Comparison of ENCODE assay signal across 16 cellular contexts in the genomic region with DNA sequence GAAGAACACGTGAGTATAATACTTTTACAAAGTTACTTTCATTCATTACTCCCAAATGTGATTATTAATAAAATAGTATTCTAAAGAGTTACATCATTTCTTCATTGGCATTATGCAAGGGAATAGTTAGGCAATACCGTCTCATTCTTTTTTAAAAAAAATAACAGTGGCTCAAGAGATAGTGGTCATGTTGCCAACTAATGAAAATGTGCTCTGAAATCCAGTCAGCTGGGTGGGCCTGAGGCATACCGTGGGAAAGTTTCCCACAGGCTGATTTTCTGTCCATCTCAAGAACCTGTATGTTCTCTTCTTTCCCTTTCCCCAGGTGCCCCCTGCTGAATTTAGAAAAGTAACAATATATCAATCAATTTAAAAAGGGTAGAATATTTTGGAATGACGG. TPM values are rescaled to one million over a fixed set of nuclear protein-coding genes. Genes with fewer than 3 reads are reported as not detected.
DNase-seq lines count a peak whose midpoint lies in the region; ATAC-seq, FAIRE-seq and TF ChIP-seq lines count a peak whose summit lies in the region.
"Had no signal": no experiment of that assay in that cellular context is flagged by ENCODE, and none has a peak within 500 bp of the region (broad histone marks: within the 10 kb centered on the region; RNA-seq: fewer than 3 reads in every experiment).

No MANE protein-coding gene starts in this region.

- peaks cover 16% of the 10 kb centered on the region; the same call in 1 of the 2 replicates for H3K4me1 Mint-ChIP-seq in HFFc6 (ENCODE audit: low read depth)

- H3K27me3 ChIP-seq in bronchial epithelial cell (ENCODE audit: control insufficient read depth, insufficient read depth, low read length) (no peaks in the 10 kb centered on the region), right atrium auricular region (no peaks in the 10 kb centered on the region), tibial nerve (no peaks in the 10 kb centered on the region)
- H3K27me3 ChIP-seq: pancreas had no signal

- H3K9me3 ChIP-seq in right atrium auricular region (no peaks in the 10 kb centered on the region), tibial nerve (no peaks in the 10 kb centered on the region)
- H3K9me3 ChIP-seq: pancreas had no signal

- H3K9me3 Mint-ChIP-seq in HFFc6 = no peaks in the 10 kb centered on the region
- H3K9me3 Mint-ChIP-seq: activated naive CD8-positive, alpha-beta T cell treated with anti-CD3 and anti-CD28 coated beads, Interleukin-2, amount 10 ng/mL, durations not matched to agents 7 days and 5 days; effector memory CD8-positive, alpha-beta T cell; stimulated activated naive CD8-positive, alpha-beta T cell treated with anti-CD3 and anti-CD28 coated beads, Interleukin-15, Interleukin-2, amounts not matched to agents 100 ng/mL and 50 ng/mL, for 24 hours had no signal

- H3K36me3 Mint-ChIP-seq in HFFc6 (ENCODE audit: low read depth) = peaks cover 29% of the 10 kb centered on the region

- DNase-seq in HFFc6 = no peak
- peak; percentile 3 for DNase-seq in bronchial epithelial cell (ENCODE audit: low read depth)
- DNase-seq in right atrium auricular region (ENCODE audit: low spot score) = no peak
- DNase-seq in tibial nerve (ENCODE audit: low spot score in 2 of 2) = peak in 1 of 2 donors; percentile 29
- DNase-seq in GDM1 (lab: John Stamatoyannopoulos, UW) = no peak
- DNase-seq in iPS-NIHi7 (ENCODE audit: extremely low spot score) = no peak
- DNase-seq: activated naive CD8-positive, alpha-beta T cell treated with anti-CD3 and anti-CD28 coated beads, Interleukin-2, amount 10 ng/mL, durations not matched to agents 7 days and 5 days; effector memory CD8-positive, alpha-beta T cell; H7; NCI-H1436 treated with DMSO at 0.1 percent for 48 hours; NCI-H774; pancreas; SIG-M5 had no signal

- TF ChIP-seq POLR2A in tibial nerve (IDR thresholded peaks at IDR 0.05) = no peak

- TF ChIP-seq CTCF in HFFc6 (IDR thresholded peaks at IDR 0.05) (no peak), bronchial epithelial cell (IDR thresholded peaks at IDR 0.05; ENCODE audit: insufficient read depth, low read length, severe bottlenecking) (no peak), right atrium auricular region (IDR thresholded peaks at IDR 0.05) (no peak), tibial nerve (IDR thresholded peaks at IDR 0.05) (no peak)

- H3K27ac Mint-ChIP-seq in HFFc6 = peak overlapping the region; percentile 42; the same call in 1 of the 2 replicates
- H3K27ac Mint-ChIP-seq: activated naive CD8-positive, alpha-beta T cell treated with anti-CD3 and anti-CD28 coated beads, Interleukin-2, amount 10 ng/mL, durations not matched to agents 7 days and 5 days had no signal

- H3K4me3 Mint-ChIP-seq in HFFc6 = no peak overlapping the region
- H3K4me3 Mint-ChIP-seq: activated naive CD8-positive, alpha-beta T cell treated with anti-CD3 and anti-CD28 coated beads, Interleukin-2, amount 10 ng/mL, durations not matched to agents 7 days and 5 days; effector memory CD8-positive, alpha-beta T cell; stimulated activated naive CD8-positive, alpha-beta T cell treated with anti-CD3 and anti-CD28 coated beads, Interleukin-15, Interleukin-2, amounts not matched to agents 100 ng/mL and 50 ng/mL, for 24 hours had no signal

- no peak overlapping the region for H3K4me3 ChIP-seq in bronchial epithelial cell (ENCODE audit: low read depth, low read length)
- no peak overlapping the region for H3K4me3 ChIP-seq in right atrium auricular region
- H3K4me3 ChIP-seq in tibial nerve = no peak overlapping the region
- H3K4me3 ChIP-seq: pancreas had no signal

- H3K27ac ChIP-seq in right atrium auricular region (peak overlapping the region; percentile 52 to 63), tibial nerve (peak overlapping the region; percentile 18 to 78 (median 38))
- H3K27ac ChIP-seq: pancreas had no signal

- H3K36me3 ChIP-seq in bronchial epithelial cell (ENCODE audit: control insufficient read depth, insufficient read depth, low read length) = peaks cover 17% of the 10 kb centered on the region
- H3K36me3 ChIP-seq in right atrium auricular region = peaks cover 49% of the 10 kb centered on the region
- peaks cover 0 to 45% (median 0%) of the 10 kb centered on the region in 3 donors for H3K36me3 ChIP-seq in tibial nerve

- H3K4me1 ChIP-seq in right atrium auricular region = peaks cover 0 to 24% of the 10 kb centered on the region in 2 donors
- peaks cover 0 to 31% (median 3%) of the 10 kb centered on the region in 4 donors for H3K4me1 ChIP-seq in tibial nerve
- H3K4me1 ChIP-seq: pancreas had no signal

- TF ChIP-seq EP300 in tibial nerve (IDR thresholded peaks at IDR 0.05) = peak in 1 of 2 donors; percentile 76

- FAIRE-seq in bronchial epithelial cell (lab: Jason Lieb, UNC) = no peak
- FAIRE-seq: pancreas had no signal

- 0 out of 2 replicates have a peak, but pooled peaks cover 1% of the 10 kb centered on the region for H3K27me3 Mint-ChIP-seq in HFFc6 (ENCODE audit: insufficient read depth)
- H3K27me3 Mint-ChIP-seq: activated naive CD8-positive, alpha-beta T cell treated with anti-CD3 and anti-CD28 coated beads, Interleukin-2, amount 10 ng/mL, durations not matched to agents 7 days and 5 days; effector memory CD8-positive, alpha-beta T cell; stimulated activated naive CD8-positive, alpha-beta T cell treated with anti-CD3 and anti-CD28 coated beads, Interleukin-15, Interleukin-2, amounts not matched to agents 100 ng/mL and 50 ng/mL, for 24 hours had no signal

- no peak for ATAC-seq in GM21737 (IDR thresholded peaks at IDR 0.05; ENCODE audit: unreplicated experiment)
- ATAC-seq: effector memory CD8-positive, alpha-beta T cell had no signal

- 44 to 45% methylated on average over 4 of the region's 4 CpGs for WGBS in tibial nerve, 2 donors

RNA-seq across cellular contexts. Expression of gene ROPN1L, which starts 40.8 kb away (rescaled TPM):
- under 1 TPM; 0.38 to 0.68 (median 0.47) TPM for total RNA-seq in HFFc6 (2021; fragmentation: NEBNext Ultra II Directional; extraction: Animal tissue kit (Norgen Biotek cat#: 25700))
- total RNA-seq in bronchial epithelial cell (0.13 TPM in 1 of 2 replicates, not detected in the other), right atrium auricular region (1 to 10 TPM in 1 of 2 donors, not detected in 1; 2.2 TPM), tibial nerve (under 1 TPM in 1 of 4 donors, not detected in 3; 0.98 TPM)
- total RNA-seq: H7, HT-29 had no signal

RNA-seq across cellular contexts. Expression of gene MARCHF6, which starts 47.3 kb away (rescaled TPM):
- 100 to 1,000 TPM; 129 to 194 (median 156) TPM for total RNA-seq in HFFc6 (2021; fragmentation: NEBNext Ultra II Directional; extraction: Animal tissue kit (Norgen Biotek cat#: 25700))
- 62.7 and 65.0 TPM in 2 replicates for total RNA-seq in bronchial epithelial cell
- total RNA-seq in right atrium auricular region = 100 to 1,000 TPM in 1 of 2 donors, 10 to 100 TPM in 1; 89.5 to 103 TPM
- 100 to 1,000 TPM in 2 of 4 donors, 10 to 100 TPM in 2; 70.2 to 127 (median 110) TPM for total RNA-seq in tibial nerve
